ENCODE assay signal across 17 cellular contexts in genomic region chr21:38229260-38229877, GRCh38. TPM values are rescaled to one million over a fixed set of nuclear protein-coding genes. Genes with fewer than 3 reads are reported as not detected.
A peak's percentile ranks its signal among the peaks of the same experiment; 100 is the strongest.
DNase-seq lines count a peak whose midpoint lies in the region; ATAC-seq and TF ChIP-seq lines count a peak whose summit lies in the region.
"Had no signal": no experiment of that assay in that cellular context is flagged by ENCODE, and none has a peak within 500 bp of the region (broad histone marks: within the 10 kb centered on the region; RNA-seq: fewer than 3 reads in every experiment).

No MANE protein-coding gene starts in this region.

- ATAC-seq in HCT116 (no peak), HG03108 (IDR thresholded peaks at IDR 0.05; ENCODE audit: unreplicated experiment) (no peak)
- ATAC-seq: activated naive CD4-positive, alpha-beta T cell treated with anti-CD3 and anti-CD28 coated beads, Interleukin-2, amount 50 U/mL, for 72 hours; body of pancreas; natural killer cell had no signal

- H3K36me3 ChIP-seq in HCT116 (ENCODE audit: control insufficient read depth in 1 of 2, insufficient read depth in 2 of 2, low read length in 2 of 2) = no peaks in the 10 kb centered on the region
- no peaks in the 10 kb centered on the region for H3K36me3 ChIP-seq in mucosa of stomach (ENCODE audit: control insufficient read depth, insufficient read depth, low read length)
- H3K36me3 ChIP-seq: BE2C had no signal

- no peak overlapping the region for H3K27ac ChIP-seq in HCT116 (ENCODE audit: low read depth, low read length)
- H3K27ac ChIP-seq: VCaP had no signal

- no peaks in the 10 kb centered on the region for H3K9me2 ChIP-seq in HCT116 (ENCODE audit: insufficient read depth)

- CTCF ChIA-PET in HCT116 (lab: Charles Lee) = no interaction called here

- H3K9me3 ChIP-seq in HCT116 (ENCODE audit: control insufficient read depth in 1 of 2, insufficient read depth in 1 of 2, low read depth in 1 of 2, low read length in 2 of 2) (peaks cover 11 to 36% of the 10 kb centered on the region in 2 experiments; a peak in 3 of 4 replicates), mucosa of stomach (ENCODE audit: control insufficient read depth, low read length) (peaks cover 23% of the 10 kb centered on the region)

- no peaks in the 10 kb centered on the region for H3K27me3 Mint-ChIP-seq in dendritic cell treated with granulocyte-macrophage colony-stimulating factor and Interleukin-4, amounts not matched to agents 40 ng/mL and 50 ng/mL, for 4 days

- H3K9me3 Mint-ChIP-seq in dendritic cell treated with granulocyte-macrophage colony-stimulating factor and Interleukin-4, amounts not matched to agents 40 ng/mL and 50 ng/mL, for 4 days = peaks cover 63% of the 10 kb centered on the region

- no TSS peak for BruUV-seq in HCT116 (replicated peaks; lab: Mats Ljungman, UMichigan)

- no peaks in the 10 kb centered on the region for H3K79me2 ChIP-seq in HCT116 (ENCODE audit: insufficient read depth, low read length)

- RAD21 ChIA-PET in HCT116 (lab: Charles Lee; ENCODE audit: low non-redundant PET in 1 of 2, low total read pairs in 2 of 2, uncharacterized antibody in 2 of 2, unreplicated experiment in 2 of 2) = no interaction called here

- H3K27me3 ChIP-seq in HCT116 (ENCODE audit: insufficient read depth, low read length) = no peaks in the 10 kb centered on the region
- no peaks in the 10 kb centered on the region for H3K27me3 ChIP-seq in mucosa of stomach (ENCODE audit: control insufficient read depth, insufficient read depth, low read length)
- H3K27me3 ChIP-seq: BE2C, body of pancreas had no signal

- H3K4me1 ChIP-seq in HCT116 (ENCODE audit: control insufficient read depth in 1 of 2, insufficient read depth in 2 of 2, low read length in 2 of 2) (no peaks in the 10 kb centered on the region), mucosa of stomach (ENCODE audit: control insufficient read depth, insufficient read depth, low read length) (peaks cover 12% of the 10 kb centered on the region)
- H3K4me1 ChIP-seq: BE2C had no signal

- peaks cover 5% of the 10 kb centered on the region for H3K4me1 Mint-ChIP-seq in dendritic cell treated with granulocyte-macrophage colony-stimulating factor and Interleukin-4, amounts not matched to agents 40 ng/mL and 50 ng/mL, for 4 days (ENCODE audit: low read depth)
- H3K4me1 Mint-ChIP-seq: natural killer cell had no signal

- H3K4me2 ChIP-seq in HCT116 (ENCODE audit: low read length) = no peak overlapping the region

- no peak overlapping the region for H3K4me3 ChIP-seq in HCT116 (replicated peaks in 1 of 2; ENCODE audit: low read depth in 1 of 2, low read length in 2 of 2)
- peak overlapping the region; percentile 25 for H3K4me3 ChIP-seq in mucosa of stomach (ENCODE audit: low read length)
- H3K4me3 ChIP-seq: body of pancreas had no signal

- no peak for TF ChIP-seq CTCF in HCT116 (IDR thresholded peaks at IDR 0.05 in 2 of 3, conservative IDR thresholded peaks at IDR 0.05 in 1 of 3; ENCODE audit: borderline replicate concordance in 1 of 3, insufficient read depth in 1 of 3, low read depth in 2 of 3, low read length in 2 of 3)

- POLR2A ChIA-PET in HCT116 (lab: Charles Lee) = no interaction called here

- DNase-seq in HCT116 (ENCODE audit: low read depth, low spot score) (no peak), Kasumi-1 (lab: John Stamatoyannopoulos, UW) (peak; percentile 14 to 45), AG08395 (ENCODE audit: low spot score) (no peak), retina (no peak)
- DNase-seq: activated CD4-positive, alpha-beta T cell treated with anti-CD3 and anti-CD28 coated beads, Interleukin-2, amount 50 U/mL, for 4 hours; activated T-cell treated with anti-CD3 and anti-CD28 coated beads, Interleukin-2, amount 50 U/mL, for 48 hours; BE2C; body of pancreas; DMS79 treated with DMSO at 0.1 percent for 48 hours; natural killer cell; NCI-H1105 treated with DMSO at 0.1 percent for 48 hours; small intestine had no signal

- H3K4me3 Mint-ChIP-seq in dendritic cell treated with granulocyte-macrophage colony-stimulating factor and Interleukin-4, amounts not matched to agents 40 ng/mL and 50 ng/mL, for 4 days = no peak overlapping the region
- H3K4me3 Mint-ChIP-seq: natural killer cell had no signal

- no peak for TF ChIP-seq RAD21 in HCT116 (IDR thresholded peaks at IDR 0.05; ENCODE audit: low read depth)

- intact Hi-C loops in HCT116 (cut with micrococcal nuclease) = no loop called here
- intact Hi-C loops in dendritic cell treated with granulocyte-macrophage colony-stimulating factor and Interleukin-4, amounts not matched to agents 40 ng/mL and 50 ng/mL, for 4 days (cut with micrococcal nuclease) = no loop called here

- no peak for TF ChIP-seq POLR2A in HCT116 (IDR thresholded peaks at IDR 0.05; ENCODE audit: borderline replicate concordance, extremely low read depth, insufficient read depth, insufficient read length)

- H4K20me1 ChIP-seq in HCT116 (ENCODE audit: insufficient read depth) = no peaks in the 10 kb centered on the region

- H3K36me3 Mint-ChIP-seq in dendritic cell treated with granulocyte-macrophage colony-stimulating factor and Interleukin-4, amounts not matched to agents 40 ng/mL and 50 ng/mL, for 4 days (ENCODE audit: low read depth) = peaks cover 28% of the 10 kb centered on the region

- H2AFZ ChIP-seq in HCT116 (ENCODE audit: low read depth, low read length, poor library complexity, severe bottlenecking) = no peak overlapping the region

- H3K27ac Mint-ChIP-seq in dendritic cell treated with granulocyte-macrophage colony-stimulating factor and Interleukin-4, amounts not matched to agents 40 ng/mL and 50 ng/mL, for 4 days = peak overlapping the region; percentile 39
- H3K27ac Mint-ChIP-seq: natural killer cell had no signal

- H3K9ac ChIP-seq in HCT116 (ENCODE audit: low read length) (no peak overlapping the region), mucosa of stomach (ENCODE audit: low read length) (no peak overlapping the region)

TF ChIP-seq in HCT116, 20 proteins besides CTCF, POLR2A, EP300 and RAD21:
- 0 out of 2 replicates have a peak, but pooled peaks have one; percentile 34 for TF ChIP-seq CBX3 (IDR thresholded peaks at IDR 0.05; ENCODE audit: low read depth)
- no peak for TF ChIP-seq EZH2 (IDR thresholded peaks at IDR 0.05)
- TF ChIP-seq REST (IDR thresholded peaks at IDR 0.05; ENCODE audit: low read depth) = no peak

RNA-seq across cellular contexts. Expression of gene KCNJ15, which starts 27.4 kb away (rescaled TPM):
- total RNA-seq in HCT116 (2021; ENCODE audit: unreplicated experiment) = not detected
- not detected in 2 replicates for polyA plus RNA-seq in HCT116 (2012)

Comparison
In these comparisons a context has a peak if more than half of its experiments do, and no peak if none do; other contexts are left out.
1. DNase-seq: peak in Kasumi-1 (2 of 2); none in HCT116 (single experiment), AG08395 (single experiment) and retina (single experiment).